27 cellular contexts compared by ENCODE assay signal in genomic region chr14:104044016-104044415, GRCh38. TPM values are rescaled to one million over a fixed set of nuclear protein-coding genes. Genes with fewer than 3 reads are reported as not detected.
"Had no signal": no experiment of that assay in that cellular context is flagged by ENCODE, and none has a peak within 500 bp of the region (broad histone marks: within the 10 kb centered on the region; RNA-seq: fewer than 3 reads in every experiment).

No MANE protein-coding gene starts in this region.

- H3K9ac ChIP-seq: parathyroid adenoma had no signal

- H3K4me1 ChIP-seq: left ventricle myocardium inferior, right lobe of liver, transverse colon, upper lobe of right lung had no signal

- ATAC-seq: naive thymus-derived CD8-positive, alpha-beta T cell; stimulated activated memory B cell treated with anti-CD40 and anti-IgM and Interleukin-4, amounts not matched to agents 10 μg/mL and 1 μg/mL and 100 μg/mL, for 72 hours; stimulated activated naive CD8-positive, alpha-beta T cell treated with anti-CD3 and anti-CD28 coated beads, Interleukin-15, amount 100 ng/mL, for 72 hours; upper lobe of right lung had no signal

- H3K9me3 ChIP-seq: left ventricle myocardium inferior, neutrophil, right atrium auricular region, right lobe of liver, transverse colon, upper lobe of right lung had no signal

- H2AFZ ChIP-seq: parathyroid adenoma had no signal

- H3K36me3 Mint-ChIP-seq: immature natural killer cell; memory B cell; naive thymus-derived CD8-positive, alpha-beta T cell; stimulated activated memory B cell treated with anti-CD40 and anti-IgM and Interleukin-4, amounts not matched to agents 10 μg/mL and 1 μg/mL and 100 μg/mL, for 72 hours had no signal

- H3K4me3 ChIP-seq: left ventricle myocardium inferior, right atrium auricular region, right lobe of liver, smooth muscle cell, transverse colon, upper lobe of right lung had no signal

- H3K27ac ChIP-seq: left ventricle myocardium inferior, neutrophil, parathyroid adenoma, right atrium auricular region, right lobe of liver, transverse colon, upper lobe of right lung had no signal

- H3K4me3 Mint-ChIP-seq: immature natural killer cell; memory B cell; nephron; neural crest cell; stimulated activated memory B cell treated with anti-CD40 and anti-IgM and Interleukin-4, amounts not matched to agents 10 μg/mL and 1 μg/mL and 100 μg/mL, for 72 hours; stimulated activated naive CD8-positive, alpha-beta T cell treated with anti-CD3 and anti-CD28 coated beads, Interleukin-15, amount 100 ng/mL, for 72 hours had no signal

- H3K4me1 Mint-ChIP-seq: memory B cell; naive thymus-derived CD8-positive, alpha-beta T cell; nephron; neural crest cell; stimulated activated memory B cell treated with anti-CD40 and anti-IgM and Interleukin-4, amounts not matched to agents 10 μg/mL and 1 μg/mL and 100 μg/mL, for 72 hours had no signal

- H3K4me2 ChIP-seq: smooth muscle cell had no signal

- H3K36me3 ChIP-seq: left ventricle myocardium inferior, neutrophil, right atrium auricular region, right lobe of liver, transverse colon, upper lobe of right lung had no signal

- DNase-seq: hypothalamus; immature natural killer cell; kidney; left ventricle myocardium inferior; naive thymus-derived CD8-positive, alpha-beta T cell; occipital lobe; right lobe of liver; stimulated activated CD4-positive, alpha-beta T cell treated with anti-CD3 and anti-CD28 coated beads, Interleukin-1b, Interleukin-23, amount 100 ng/mL, for 48 hours; stimulated activated CD4-positive, alpha-beta T cell treated with anti-CD3 and anti-CD28 coated beads, Interleukin-2, amount 100 ng/mL, for 48 hours; stimulated activated CD4-positive, alpha-beta T cell treated with anti-CD3 and anti-CD28 coated beads, Interleukin-4, amount 100 ng/mL, for 4 hours; stimulated activated CD8-positive, alpha-beta memory T cell treated with anti-CD3 and anti-CD28 coated beads, Interleukin-4, amount 100 ng/mL, for 48 hours; stimulated activated naive CD4-positive, alpha-beta T cell treated with Interleukin-2 at 50 U/mL for 16 hours; stimulated activated naive CD8-positive, alpha-beta T cell treated with anti-CD3 and anti-CD28 coated beads, Interleukin-15, amount 100 ng/mL, for 72 hours; substantia nigra; transverse colon; upper lobe of right lung had no signal

- H3K27ac Mint-ChIP-seq: immature natural killer cell; memory B cell; naive thymus-derived CD8-positive, alpha-beta T cell; nephron; stimulated activated memory B cell treated with anti-CD40 and anti-IgM and Interleukin-4, amounts not matched to agents 10 μg/mL and 1 μg/mL and 100 μg/mL, for 72 hours; stimulated activated naive CD8-positive, alpha-beta T cell treated with anti-CD3 and anti-CD28 coated beads, Interleukin-15, amount 100 ng/mL, for 72 hours had no signal

- H3K9me3 Mint-ChIP-seq: immature natural killer cell; memory B cell; naive thymus-derived CD8-positive, alpha-beta T cell; neural crest cell; stimulated activated memory B cell treated with anti-CD40 and anti-IgM and Interleukin-4, amounts not matched to agents 10 μg/mL and 1 μg/mL and 100 μg/mL, for 72 hours; stimulated activated naive CD8-positive, alpha-beta T cell treated with anti-CD3 and anti-CD28 coated beads, Interleukin-15, amount 100 ng/mL, for 72 hours had no signal

- H3K27me3 ChIP-seq: right atrium auricular region, right lobe of liver, upper lobe of right lung had no signal

RNA-seq across cellular contexts. Expression of gene ASPG, which starts 41.5 kb away (rescaled TPM):
- total RNA-seq: lung microvascular endothelial cell; naive thymus-derived CD8-positive, alpha-beta T cell; neural crest cell; osteocyte; pulmonary artery endothelial cell had no signal
- polyA plus RNA-seq: immature natural killer cell; naive thymus-derived CD8-positive, alpha-beta T cell had no signal
